Comparison of ENCODE assay signal across 8 cellular contexts in genomic region chr6:166382500-166382932, GRCh38. TPM values are rescaled to one million over a fixed set of nuclear protein-coding genes. Genes with fewer than 3 reads are reported as not detected.
DNase-seq lines count a peak whose midpoint lies in the region; ATAC-seq lines count a peak whose summit lies in the region.

No MANE protein-coding gene starts in this region.

- H3K4me1 ChIP-seq in iPS-18a (ENCODE audit: control insufficient read depth, low read depth, low read length): peaks cover 5% of the 10 kb centered on the region
- peaks cover 7% of the 10 kb centered on the region for H3K4me1 ChIP-seq in stomach smooth muscle (ENCODE audit: control insufficient read depth, insufficient read depth, low read length)

- H3K36me3 Mint-ChIP-seq in activated T-helper 2 cell treated with anti-CD3 and anti-CD28 coated beads, Interferon-gamma antibody, Interleukin-2, Interleukin-4, amounts not matched to agents 10 μg/mL and 5 μg/mL and 100 μg/mL, durations not matched to agents 14 hours and 24 hours and 36 hours (ENCODE audit: low read depth): no peaks in the 10 kb centered on the region

- no peak for DNase-seq in activated T-helper 2 cell treated with anti-CD3 and anti-CD28 coated beads, Interferon-gamma antibody, Interleukin-2, Interleukin-4, amounts not matched to agents 10 μg/mL and 5 μg/mL and 100 μg/mL, durations not matched to agents 14 hours and 24 hours and 36 hours (ENCODE audit: low spot score)
- no peak for DNase-seq in 8988T
- DNase-seq in DMS79 treated with DMSO at 0.1 percent for 48 hours (lab: John Stamatoyannopoulos, UW): no peak
- DNase-seq in dermis blood vessel endothelial cell: no peak

- H3K27me3 ChIP-seq in iPS-18a (ENCODE audit: control insufficient read depth, insufficient read depth, low read length) (peaks cover 3% of the 10 kb centered on the region), stomach smooth muscle (ENCODE audit: control insufficient read depth in 1 of 2, insufficient read depth in 2 of 2, low read length in 2 of 2) (no peaks in the 10 kb centered on the region)

- intact Hi-C loops in activated T-helper 2 cell treated with anti-CD3 and anti-CD28 coated beads, Interferon-gamma antibody, Interleukin-2, Interleukin-4, amounts not matched to agents 10 μg/mL and 5 μg/mL and 100 μg/mL, durations not matched to agents 14 hours and 24 hours and 36 hours (cut with micrococcal nuclease): loop anchor here (1.0 kb wide), 3 partner anchors 40 to 245 kb away; partner anchors contain the start of genes RPS6KA2 and SFT2D1

- peaks cover 9% of the 10 kb centered on the region for H3K4me1 Mint-ChIP-seq in activated T-helper 2 cell treated with anti-CD3 and anti-CD28 coated beads, Interferon-gamma antibody, Interleukin-2, Interleukin-4, amounts not matched to agents 10 μg/mL and 5 μg/mL and 100 μg/mL, durations not matched to agents 14 hours and 24 hours and 36 hours (ENCODE audit: low read depth)

- H3K27ac Mint-ChIP-seq in activated T-helper 2 cell treated with anti-CD3 and anti-CD28 coated beads, Interferon-gamma antibody, Interleukin-2, Interleukin-4, amounts not matched to agents 10 μg/mL and 5 μg/mL and 100 μg/mL, durations not matched to agents 14 hours and 24 hours and 36 hours: peak overlapping the region; percentile 58

- ATAC-seq in GM18873 (IDR thresholded peaks at IDR 0.05; ENCODE audit: low FRiP score, unreplicated experiment): peak; percentile 1
- peak; percentile 9 for ATAC-seq in HG02973 (IDR thresholded peaks at IDR 0.05; ENCODE audit: unreplicated experiment)

- H3K9ac ChIP-seq in iPS-18a (ENCODE audit: low read length) (no peak overlapping the region), stomach smooth muscle (ENCODE audit: low read length in 2 of 2) (peak overlapping the region; percentile 63 to 85)

- H3K9me3 Mint-ChIP-seq in activated T-helper 2 cell treated with anti-CD3 and anti-CD28 coated beads, Interferon-gamma antibody, Interleukin-2, Interleukin-4, amounts not matched to agents 10 μg/mL and 5 μg/mL and 100 μg/mL, durations not matched to agents 14 hours and 24 hours and 36 hours: no peaks in the 10 kb centered on the region

- H3K4me3 ChIP-seq in iPS-18a (ENCODE audit: low read length) (peak overlapping the region; percentile 72), stomach smooth muscle (ENCODE audit: low read length in 2 of 2) (peak overlapping the region; percentile 85 to 95)

- H3K36me3 ChIP-seq in iPS-18a (ENCODE audit: control insufficient read depth, low read depth, low read length) (no peaks in the 10 kb centered on the region), stomach smooth muscle (ENCODE audit: control insufficient read depth in 2 of 2, insufficient read depth in 2 of 2, low read length in 2 of 2) (no peaks in the 10 kb centered on the region)

- peak overlapping the region; percentile 89 for H3K4me3 Mint-ChIP-seq in activated T-helper 2 cell treated with anti-CD3 and anti-CD28 coated beads, Interferon-gamma antibody, Interleukin-2, Interleukin-4, amounts not matched to agents 10 μg/mL and 5 μg/mL and 100 μg/mL, durations not matched to agents 14 hours and 24 hours and 36 hours (ENCODE audit: low read depth)

- H3K9me3 ChIP-seq in iPS-18a (ENCODE audit: control insufficient read depth, low read depth, low read length): no peaks in the 10 kb centered on the region
- H3K9me3 ChIP-seq in stomach smooth muscle (ENCODE audit: control insufficient read depth in 2 of 2, low read length in 2 of 2): no peaks in the 10 kb centered on the region

- peaks cover 2% of the 10 kb centered on the region for H3K27me3 Mint-ChIP-seq in activated T-helper 2 cell treated with anti-CD3 and anti-CD28 coated beads, Interferon-gamma antibody, Interleukin-2, Interleukin-4, amounts not matched to agents 10 μg/mL and 5 μg/mL and 100 μg/mL, durations not matched to agents 14 hours and 24 hours and 36 hours (ENCODE audit: low read depth)

- no peak overlapping the region for H3K27ac ChIP-seq in iPS-18a (ENCODE audit: low read length)
- H3K27ac ChIP-seq in stomach smooth muscle (ENCODE audit: low read length): peak overlapping the region; percentile 91

RNA-seq across cellular contexts. Expression of gene MPC1, which starts 0.2 kb away (rescaled TPM):
- total RNA-seq in activated T-helper 2 cell treated with anti-CD3 and anti-CD28 coated beads, Interferon-gamma antibody, Interleukin-2, Interleukin-4, amounts not matched to agents 10 μg/mL and 5 μg/mL and 100 μg/mL, durations not matched to agents 14 hours and 24 hours and 36 hours: 20.3 and 21.1 TPM in 2 replicates
- total RNA-seq in dermis blood vessel endothelial cell: 15.1 and 19.0 TPM in 2 replicates

RNA-seq across cellular contexts. Expression of gene SFT2D1, which starts 40.2 kb away (rescaled TPM):
- 54.5 and 59.5 TPM in 2 replicates for total RNA-seq in activated T-helper 2 cell treated with anti-CD3 and anti-CD28 coated beads, Interferon-gamma antibody, Interleukin-2, Interleukin-4, amounts not matched to agents 10 μg/mL and 5 μg/mL and 100 μg/mL, durations not matched to agents 14 hours and 24 hours and 36 hours
- total RNA-seq in dermis blood vessel endothelial cell: 18.1 and 31.8 TPM in 2 replicates
